Comparison of ENCODE assay signal across 20 cellular contexts in genomic region chrX:96682516-96682915, GRCh38.
"Had no signal": no experiment of that assay in that cellular context is flagged by ENCODE, and none has a peak within 500 bp of the region (broad histone marks: within the 10 kb centered on the region; RNA-seq: fewer than 3 reads in every experiment).

No MANE protein-coding gene starts in this region.

- H3K36me3 ChIP-seq: colonic mucosa, esophagus squamous epithelium, left lung, tibial artery, uterus had no signal

- H3K27ac Mint-ChIP-seq: progenitor cell of endocrine pancreas had no signal

- H3K36me3 Mint-ChIP-seq: naive B cell had no signal

- H3K27me3 ChIP-seq: body of pancreas, colonic mucosa, esophagus squamous epithelium, tibial artery, uterus had no signal

- DNase-seq: activated effector memory CD4-positive, alpha-beta T cell treated with Interleukin-2 at 50 U/mL for 16 hours; activated T-cell treated with anti-CD3 and anti-CD28 coated beads, Interleukin-2, amount 50 U/mL, for 1 hour; body of pancreas; caudate nucleus; colonic mucosa; effector CD8-positive, alpha-beta T cell; esophagus squamous epithelium; hippocampal formation; kidney; left lung; mammary epithelial cell; naive B cell; occipital lobe; right cardiac atrium; stimulated activated CD4-positive, alpha-beta T cell treated with anti-CD3 and anti-CD28 coated beads, Interleukin-4, amount 100 ng/mL, for 24 hours; tibial artery; uterus had no signal

- H3K27me3 Mint-ChIP-seq: naive B cell, progenitor cell of endocrine pancreas had no signal

- H3K27ac ChIP-seq: body of pancreas, colonic mucosa, esophagus squamous epithelium, left lung, skin epidermis, tibial artery, uterus had no signal

- FAIRE-seq: endothelial cell of umbilical vein, kidney had no signal

- ATAC-seq: body of pancreas, left lung, right cardiac atrium had no signal

- H3K4me1 ChIP-seq: colonic mucosa, uterus had no signal

- H3K4me3 ChIP-seq: body of pancreas, colonic mucosa, esophagus squamous epithelium, left lung, skin epidermis, tibial artery, uterus had no signal

- H3K9me3 ChIP-seq: body of pancreas, colonic mucosa, esophagus squamous epithelium, left lung, tibial artery, uterus had no signal
